In genomic region chr20:57894522-57894921, GRCh38 we compare ENCODE assay signal across 29 cellular contexts.
"Had no signal": no experiment of that assay in that cellular context is flagged by ENCODE, and none has a peak within 500 bp of the region (broad histone marks: within the 10 kb centered on the region; RNA-seq: fewer than 3 reads in every experiment).

No MANE protein-coding gene starts in this region.

- H3K9me3 ChIP-seq: stomach, suprapubic skin, testis, thoracic aorta, thyroid gland, tibial artery, tibial nerve, transverse colon, upper lobe of left lung, upper lobe of right lung, uterus, vagina had no signal

- H3K27ac Mint-ChIP-seq: stimulated activated effector memory CD8-positive, alpha-beta T cell treated with anti-CD3 and anti-CD28 coated beads, Interleukin-12 subunit alpha, Interleukin-12 subunit beta, amount 100 ng/mL, for 72 hours; stimulated activated memory B cell treated with anti-CD40 and anti-IgM and Interleukin-4, amounts not matched to agents 10 μg/mL and 1 μg/mL and 100 μg/mL, for 72 hours; stimulated activated naive B cell treated with anti-CD40 and anti-IgM and Interleukin-4, amounts not matched to agents 10 μg/mL and 1 μg/mL and 100 μg/mL, for 72 hours; stimulated activated naive CD8-positive, alpha-beta T cell treated with anti-CD3 and anti-CD28 coated beads, Interleukin-15, Interleukin-2, amounts not matched to agents 100 ng/mL and 50 ng/mL, for 24 hours; type B pancreatic cell had no signal

- H3K27me3 ChIP-seq: testis, thyroid gland, tibial nerve, transverse colon, upper lobe of left lung, upper lobe of right lung, uterus, vagina had no signal

- DNase-seq: stimulated activated CD4-positive, alpha-beta T cell treated with anti-CD3 and anti-CD28 coated beads, Interleukin-2, amount 100 ng/mL, for 48 hours; stimulated activated CD4-positive, alpha-beta T cell treated with anti-CD3 and anti-CD28 coated beads, Interleukin-4, amount 100 ng/mL, for 1 hour; stimulated activated CD4-positive, alpha-beta T cell treated with anti-CD3 and anti-CD28 coated beads, Interleukin-4, amount 100 ng/mL, for 24 hours; stimulated activated CD4-positive, alpha-beta T cell treated with anti-CD3 and anti-CD28 coated beads, Interleukin-4, amount 100 ng/mL, for 4 hours; stimulated activated CD8-positive, alpha-beta memory T cell treated with anti-CD3 and anti-CD28 coated beads, Interleukin-4, amount 100 ng/mL, for 48 hours; stimulated activated naive B cell treated with anti-CD40 and anti-IgM and Interleukin-4, amounts not matched to agents 10 μg/mL and 1 μg/mL and 100 μg/mL, for 72 hours; stimulated activated naive CD4-positive, alpha-beta T cell; stimulated activated naive CD4-positive, alpha-beta T cell treated with Interleukin-2 at 50 U/mL for 16 hours; stimulated activated naive CD8-positive, alpha-beta T cell treated with anti-CD3 and anti-CD28 coated beads, Interleukin-15, amount 100 ng/mL, for 72 hours; stimulated activated naive CD8-positive, alpha-beta T cell treated with anti-CD3 and anti-CD28 coated beads, Interleukin-15, Interleukin-2, amounts not matched to agents 100 U/mL and 50 U/mL, for 24 hours; stomach; substantia nigra; testis; thyroid gland; tibial artery; transverse colon; trophoblast cell; upper lobe of left lung; upper lobe of right lung; uterus had no signal

- H3K4me3 Mint-ChIP-seq: stimulated activated effector memory CD8-positive, alpha-beta T cell treated with anti-CD3 and anti-CD28 coated beads, Interleukin-12 subunit alpha, Interleukin-12 subunit beta, amount 100 ng/mL, for 72 hours; stimulated activated memory B cell treated with anti-CD40 and anti-IgM and Interleukin-4, amounts not matched to agents 10 μg/mL and 1 μg/mL and 100 μg/mL, for 72 hours; stimulated activated naive B cell treated with anti-CD40 and anti-IgM and Interleukin-4, amounts not matched to agents 10 μg/mL and 1 μg/mL and 100 μg/mL, for 72 hours; stimulated activated naive CD8-positive, alpha-beta T cell treated with anti-CD3 and anti-CD28 coated beads, Interleukin-15, amount 100 ng/mL, for 72 hours; stimulated activated naive CD8-positive, alpha-beta T cell treated with anti-CD3 and anti-CD28 coated beads, Interleukin-15, Interleukin-2, amounts not matched to agents 100 ng/mL and 50 ng/mL, for 24 hours; type B pancreatic cell had no signal

- H3K9me3 Mint-ChIP-seq: stimulated activated effector memory CD8-positive, alpha-beta T cell treated with anti-CD3 and anti-CD28 coated beads, Interleukin-12 subunit alpha, Interleukin-12 subunit beta, amount 100 ng/mL, for 72 hours; stimulated activated naive B cell treated with anti-CD40 and anti-IgM and Interleukin-4, amounts not matched to agents 10 μg/mL and 1 μg/mL and 100 μg/mL, for 72 hours; stimulated activated naive CD8-positive, alpha-beta T cell treated with anti-CD3 and anti-CD28 coated beads, Interleukin-15, amount 100 ng/mL, for 72 hours; stimulated activated naive CD8-positive, alpha-beta T cell treated with anti-CD3 and anti-CD28 coated beads, Interleukin-15, Interleukin-2, amounts not matched to agents 100 ng/mL and 50 ng/mL, for 24 hours; type B pancreatic cell had no signal

- ATAC-seq: stimulated activated effector memory CD8-positive, alpha-beta T cell treated with anti-CD3 and anti-CD28 coated beads, Interleukin-12 subunit alpha, Interleukin-12 subunit beta, amount 100 ng/mL, for 72 hours; stimulated activated memory B cell treated with anti-CD40 and anti-IgM and Interleukin-4, amounts not matched to agents 10 μg/mL and 1 μg/mL and 100 μg/mL, for 72 hours; stimulated activated naive B cell treated with anti-CD40 and anti-IgM and Interleukin-4, amounts not matched to agents 10 μg/mL and 1 μg/mL and 100 μg/mL, for 72 hours; stimulated activated naive CD8-positive, alpha-beta T cell treated with anti-CD3 and anti-CD28 coated beads, Interleukin-15, amount 100 ng/mL, for 72 hours; stimulated activated naive CD8-positive, alpha-beta T cell treated with anti-CD3 and anti-CD28 coated beads, Interleukin-15, Interleukin-2, amounts not matched to agents 100 U/mL and 50 U/mL, for 24 hours; upper lobe of right lung had no signal

- H3K36me3 Mint-ChIP-seq: stimulated activated effector memory CD8-positive, alpha-beta T cell treated with anti-CD3 and anti-CD28 coated beads, Interleukin-12 subunit alpha, Interleukin-12 subunit beta, amount 100 ng/mL, for 72 hours; stimulated activated memory B cell treated with anti-CD40 and anti-IgM and Interleukin-4, amounts not matched to agents 10 μg/mL and 1 μg/mL and 100 μg/mL, for 72 hours; stimulated activated naive B cell treated with anti-CD40 and anti-IgM and Interleukin-4, amounts not matched to agents 10 μg/mL and 1 μg/mL and 100 μg/mL, for 72 hours; type B pancreatic cell had no signal

- H3K4me1 ChIP-seq: stomach, suprapubic skin, testis, thyroid gland, tibial artery, upper lobe of left lung, upper lobe of right lung, uterus, vagina had no signal

- FAIRE-seq: urothelium cell line had no signal

- H3K27ac ChIP-seq: stomach, suprapubic skin, testis, thoracic aorta, thyroid gland, tibial artery, tibial nerve, transverse colon, upper lobe of left lung, upper lobe of right lung, uterus, vagina had no signal

- H3K36me3 ChIP-seq: stomach, suprapubic skin, thoracic aorta, thyroid gland, tibial artery, tibial nerve, transverse colon, upper lobe of left lung, upper lobe of right lung, uterus, vagina had no signal

- H3K4me1 Mint-ChIP-seq: stimulated activated effector memory CD8-positive, alpha-beta T cell treated with anti-CD3 and anti-CD28 coated beads, Interleukin-12 subunit alpha, Interleukin-12 subunit beta, amount 100 ng/mL, for 72 hours; stimulated activated memory B cell treated with anti-CD40 and anti-IgM and Interleukin-4, amounts not matched to agents 10 μg/mL and 1 μg/mL and 100 μg/mL, for 72 hours; stimulated activated naive B cell treated with anti-CD40 and anti-IgM and Interleukin-4, amounts not matched to agents 10 μg/mL and 1 μg/mL and 100 μg/mL, for 72 hours; stimulated activated naive CD8-positive, alpha-beta T cell treated with anti-CD3 and anti-CD28 coated beads, Interleukin-15, amount 100 ng/mL, for 72 hours had no signal

- H3K4me3 ChIP-seq: stomach, suprapubic skin, testis, thoracic aorta, thyroid gland, tibial artery, tibial nerve, transverse colon, upper lobe of left lung, upper lobe of right lung, uterus, vagina had no signal
